Comparison of ENCODE assay signal across 17 cellular contexts in genomic region chr13:48397744-48398143, GRCh38. TPM values are rescaled to one million over a fixed set of nuclear protein-coding genes. Genes with fewer than 3 reads are reported as not detected.
DNase-seq lines count a peak whose midpoint lies in the region; ATAC-seq, FAIRE-seq and TF ChIP-seq lines count a peak whose summit lies in the region.
"Had no signal": no experiment of that assay in that cellular context is flagged by ENCODE, and none has a peak within 500 bp of the region (broad histone marks: within the 10 kb centered on the region; RNA-seq: fewer than 3 reads in every experiment).

No MANE protein-coding gene starts in this region.

- H3K9me3 ChIP-seq in CD4-positive, alpha-beta memory T cell (ENCODE audit: control insufficient read depth in 1 of 2, low read length in 2 of 2) = no peaks in the 10 kb centered on the region
- no peaks in the 10 kb centered on the region for H3K9me3 ChIP-seq in SU-DHL-6 (ENCODE audit: insufficient read depth, low read length)
- H3K9me3 ChIP-seq in HepG2 (ENCODE audit: low read length) = no peaks in the 10 kb centered on the region
- H3K9me3 ChIP-seq: SK-N-SH had no signal

- peaks cover 28 to 58% (median 43%) of the 10 kb centered on the region in 4 donors for H3K4me1 Mint-ChIP-seq in CD4-positive, alpha-beta memory T cell
- H3K4me1 Mint-ChIP-seq in activated T-cell treated with anti-CD3 and anti-CD28 coated beads, Interleukin-2, amount 50 U/mL, for 4 hours (ENCODE audit: low read depth) = peaks cover 42% of the 10 kb centered on the region

- TF ChIP-seq CTCF in 22Rv1 (IDR thresholded peaks at IDR 0.05) (no peak), SU-DHL-6 (IDR thresholded peaks at IDR 0.05; ENCODE audit: insufficient read depth, low read length, poor library complexity, severe bottlenecking) (no peak), HepG2 (CRISPR knock-in tag; IDR thresholded peaks at IDR 0.05) (no peak)

- no peaks in the 10 kb centered on the region for H3K79me2 ChIP-seq in SU-DHL-6 (ENCODE audit: insufficient read depth, low read length)
- peaks cover 2% of the 10 kb centered on the region for H3K79me2 ChIP-seq in HepG2 (ENCODE audit: insufficient read depth, low read length)

- H3K36me3 Mint-ChIP-seq in CD4-positive, alpha-beta memory T cell = peaks cover 25 to 39% of the 10 kb centered on the region in 2 donors
- H3K36me3 Mint-ChIP-seq in activated T-cell treated with anti-CD3 and anti-CD28 coated beads, Interleukin-2, amount 50 U/mL, for 4 hours (ENCODE audit: insufficient read depth) = peaks cover 24% of the 10 kb centered on the region

- ATAC-seq in HepG2 = peak; percentile 68
- ATAC-seq in activated T-cell treated with anti-CD3 and anti-CD28 coated beads, Interleukin-2, amount 50 U/mL, for 4 hours = no peak
- ATAC-seq in GM19351 (IDR thresholded peaks at IDR 0.05; ENCODE audit: unreplicated experiment) = no peak
- ATAC-seq: Panc1, Right ventricle myocardium inferior had no signal

- intact Hi-C loops in CD4-positive, alpha-beta memory T cell (cut with micrococcal nuclease) = no loop called here
- intact Hi-C loops in HepG2 (cut with micrococcal nuclease; ENCODE audit: unreplicated experiment) = no loop called here

- TF ChIP-seq EP300 in HepG2 (IDR thresholded peaks at IDR 0.05; ENCODE audit: low read depth in 2 of 2, low read length in 2 of 2) (peak in 1 of 2 experiments; percentile 55; a peak in 2 of 4 replicates), HepG2 (CRISPR knock-in tag; IDR thresholded peaks at IDR 0.05; ENCODE audit: borderline replicate concordance) (no peak)

- no peaks in the 10 kb centered on the region for H3K27me3 Mint-ChIP-seq in CD4-positive, alpha-beta memory T cell
- no peaks in the 10 kb centered on the region for H3K27me3 Mint-ChIP-seq in activated T-cell treated with anti-CD3 and anti-CD28 coated beads, Interleukin-2, amount 50 U/mL, for 4 hours (ENCODE audit: low read depth)

- 0% methylated on average over 1 of the region's 1 CpG for WGBS in HepG2 (ENCODE audit: low lambda C conversion rate)

- H3K9ac ChIP-seq in SU-DHL-6 (ENCODE audit: low read length) = no peak overlapping the region
- no peak overlapping the region for H3K9ac ChIP-seq in HepG2 (ENCODE audit: insufficient read depth, low read depth, low read length)
- H3K9ac ChIP-seq: SK-N-SH had no signal

- H3K4me3 Mint-ChIP-seq in CD4-positive, alpha-beta memory T cell = no peak overlapping the region
- H3K4me3 Mint-ChIP-seq in activated T-cell treated with anti-CD3 and anti-CD28 coated beads, Interleukin-2, amount 50 U/mL, for 4 hours = no peak overlapping the region

- BruUV-seq in HepG2 (replicated peaks; lab: Mats Ljungman, UMichigan) = no TSS peak

- no peak overlapping the region for H2AFZ ChIP-seq in SU-DHL-6 (ENCODE audit: low read depth, low read length, severe bottlenecking)
- H2AFZ ChIP-seq in HepG2 (ENCODE audit: low read length) = no peak overlapping the region

- H3K27ac ChIP-seq in 22Rv1 = peak overlapping the region; percentile 63; the same call in 1 of the 2 replicates
- H3K27ac ChIP-seq in CD4-positive, alpha-beta memory T cell (ENCODE audit: low read depth, low read length) = no peak overlapping the region
- H3K27ac ChIP-seq in SU-DHL-6 (ENCODE audit: low read depth, low read length) = peak overlapping the region; percentile 39; the same call in 1 of the 2 replicates
- peak overlapping the region; percentile 63 for H3K27ac ChIP-seq in HepG2 (ENCODE audit: extremely low read length, insufficient read depth, low read length)

- H3K4me2 ChIP-seq in SU-DHL-6 (ENCODE audit: low read depth, low read length, poor library complexity, severe bottlenecking) (no peak overlapping the region), HepG2 (ENCODE audit: low read depth, low read length) (peak overlapping the region; percentile 30)
- H3K4me2 ChIP-seq: SK-N-SH had no signal

- no peak for TF ChIP-seq POLR2A in HepG2 (IDR thresholded peaks at IDR 0.05; ENCODE audit: insufficient read depth in 1 of 2, low read depth in 2 of 2, low read length in 2 of 2)

- peaks cover 48% of the 10 kb centered on the region for H3K4me1 ChIP-seq in CD4-positive, alpha-beta memory T cell (ENCODE audit: insufficient read depth, low read length)
- peaks cover 83% of the 10 kb centered on the region for H3K4me1 ChIP-seq in HepG2 (ENCODE audit: insufficient read depth, low read length)

- peaks cover 0 to 26% (median 12%) of the 10 kb centered on the region in 8 donors for H3K9me3 Mint-ChIP-seq in CD4-positive, alpha-beta memory T cell
- peaks cover 10% of the 10 kb centered on the region for H3K9me3 Mint-ChIP-seq in activated T-cell treated with anti-CD3 and anti-CD28 coated beads, Interleukin-2, amount 50 U/mL, for 4 hours

- no peaks in the 10 kb centered on the region for H3K9me2 ChIP-seq in SU-DHL-6 (replicated peaks; ENCODE audit: insufficient read depth, low read length)
- H3K9me2 ChIP-seq: SK-N-SH had no signal

- no peaks in the 10 kb centered on the region for H3K27me3 ChIP-seq in CD4-positive, alpha-beta memory T cell (ENCODE audit: insufficient read depth, low read length)
- H3K27me3 ChIP-seq in SU-DHL-6 (ENCODE audit: low read length) (no peaks in the 10 kb centered on the region), HepG2 (ENCODE audit: control insufficient read depth in 1 of 2, insufficient read depth in 2 of 2, low read length in 2 of 2) (no peaks in the 10 kb centered on the region)

- POLR2A ChIA-PET in CD4-positive, alpha-beta memory T cell (lab: Charles Lee; ENCODE audit: partially characterized antibody) = interaction anchor here (0.7 to 1.4 kb wide), 5 partner anchors 94 to 184 kb away, joined by 3 to 4 read pairs (median 4); partner anchors contain the start of gene ITM2B
- POLR2A ChIA-PET in HepG2 (lab: Yijun Ruan, JAX) = interaction anchor here (1.7 kb wide), 1 partner anchor 15 kb away, joined by 5 read pairs; the partner anchor contains the start of gene LPAR6

- CTCF ChIA-PET in CD4-positive, alpha-beta memory T cell (lab: Charles Lee; ENCODE audit: partially characterized antibody) = interaction anchor here (0.8 to 5.4 kb wide), 7 partner anchors 9 to 371 kb away, joined by 3 to 49 read pairs (median 4); partner anchors contain the start of gene NUDT15
- CTCF ChIA-PET in HepG2 (lab: Yijun Ruan, JAX; ENCODE audit: low intra/inter-chr PET ratio, low total read pairs) = no interaction called here

- H3K27ac Mint-ChIP-seq in CD4-positive, alpha-beta memory T cell = peak overlapping the region in 4 of 7 donors; percentile 12 to 57 (median 55)

- H3K4me3 ChIP-seq in CD4-positive, alpha-beta memory T cell (ENCODE audit: low read length in 2 of 2) = no peak overlapping the region
- H3K4me3 ChIP-seq in SU-DHL-6 (ENCODE audit: insufficient read depth, low read length, poor library complexity, severe bottlenecking) = no peak overlapping the region
- no peak overlapping the region; a peak in 1 of 6 replicates for H3K4me3 ChIP-seq in HepG2 (replicated peaks in 1 of 3; ENCODE audit: insufficient read depth in 1 of 3, low read depth in 2 of 3, low read length in 3 of 3)

- TF ChIP-seq RAD21 in HepG2 (CRISPR knock-in tag; IDR thresholded peaks at IDR 0.05) = no peak

- in situ Hi-C loops in HepG2 (cut with HindIII; ENCODE audit: extremely low pct_ligation_motif_present, low pct_unique_long_range_greater_than_20kb) = no loop called here

- H3K36me3 ChIP-seq in CD4-positive, alpha-beta memory T cell (ENCODE audit: insufficient read depth, low read length) = no peaks in the 10 kb centered on the region
- peaks cover 8% of the 10 kb centered on the region; the same call in 1 of the 2 replicates for H3K36me3 ChIP-seq in SU-DHL-6 (ENCODE audit: low read length)
- H3K36me3 ChIP-seq in HepG2 (replicated peaks in 1 of 2; ENCODE audit: control insufficient read depth in 1 of 2, insufficient read depth in 2 of 2, low read length in 2 of 2) = 0 out of 5 replicates have a peak, but pooled peaks cover 0 to 2% of the 10 kb centered on the region in 2 experiments

- no peak for FAIRE-seq in HepG2 (lab: Jason Lieb, UNC)

- DNase-seq in CD4-positive, alpha-beta memory T cell = no peak
- DNase-seq in HepG2 (ENCODE audit: low spot score) (peak; percentile 41), NCI-H2081 (lab: John Stamatoyannopoulos, UW) (no peak)
- DNase-seq in activated T-cell treated with anti-CD3 and anti-CD28 coated beads, Interleukin-2, amount 50 U/mL, for 4 hours = no peak
- DNase-seq: H7, NCI-H1417 treated with DMSO at 0.1 percent for 48 hours, NCI-H1930, NCI-H2171 treated with DMSO at 0.1 percent for 48 hours, NCI-H446 treated with DMSO at 0.1 percent for 48 hours, NCI-H774, SK-N-SH had no signal

- H3F3A ChIP-seq in SU-DHL-6 (ENCODE audit: insufficient read depth) = peaks cover 5% of the 10 kb centered on the region; the same call in 1 of the 2 replicates

- no peaks in the 10 kb centered on the region for H4K20me1 ChIP-seq in SU-DHL-6 (ENCODE audit: low read depth, low read length)
- H4K20me1 ChIP-seq in HepG2 (ENCODE audit: insufficient read depth, low read length) = no peaks in the 10 kb centered on the region

RNA-seq across cellular contexts. Expression of gene LPAR6, which starts 15.2 kb away (rescaled TPM):
- total RNA-seq in CD4-positive, alpha-beta memory T cell = 10 to 100 TPM; 89.0 to 91.1 TPM
- 100 to 1,000 TPM in 1 of 2 donors, 10 to 100 TPM in 1; 69.1 to 134 TPM for polyA plus RNA-seq in CD4-positive, alpha-beta memory T cell
- total RNA-seq in HepG2 (2016; rRNA removed; fragmentation: Illumina TruSeq; extraction: Trizol) = 17.9 and 24.4 TPM in 2 replicates
- 3.0 and 4.7 TPM in 2 replicates for total RNA-seq in HepG2 (2016; cell fraction: cytosol; rRNA removed; fragmentation: Illumina TruSeq; extraction: Trizol; ENCODE audit: low read depth)
- 17.0 and 23.7 TPM in 2 replicates for total RNA-seq in HepG2 (2016; cell fraction: insoluble cytoplasmic fraction; rRNA removed; fragmentation: Illumina TruSeq; extraction: Trizol)
- total RNA-seq in HepG2 (2016; cell fraction: membrane; rRNA removed; fragmentation: Illumina TruSeq; extraction: Trizol) = 8.8 and 9.4 TPM in 2 replicates
- total RNA-seq in HepG2 (2016; cell fraction: nucleus; rRNA removed; fragmentation: Illumina TruSeq; extraction: Trizol) = 35.4 and 40.8 TPM in 2 replicates
- 83.4 and 149 TPM in 2 replicates for polyA plus RNA-seq in HepG2 (2011; rRNA removed)
- polyA plus RNA-seq in HepG2 (2011; cell fraction: cytosol; rRNA removed) = 36.7 and 54.7 TPM in 2 replicates
- 52.3 and 53.1 TPM in 2 replicates for polyA plus RNA-seq in HepG2 (2011; cell fraction: nucleus; rRNA removed)
- polyA plus RNA-seq in HepG2 (2012) = 53.2 and 56.3 TPM in 2 replicates
- 2.8 and 3.7 TPM in 2 replicates for polyA plus RNA-seq in HepG2 (2016; cell fraction: cytosol; fragmentation: Illumina TruSeq; extraction: Trizol; ENCODE audit: low read depth)
- 12.8 and 14.2 TPM in 2 replicates for polyA plus RNA-seq in HepG2 (2016; cell fraction: insoluble cytoplasmic fraction; fragmentation: Illumina TruSeq; extraction: Trizol; ENCODE audit: low read depth)
- polyA plus RNA-seq in HepG2 (2016; cell fraction: membrane; fragmentation: Illumina TruSeq; extraction: Trizol; ENCODE audit: low read depth) = 6.7 and 6.8 TPM in 2 replicates
- 48.2 and 55.7 TPM in 2 replicates for polyA plus RNA-seq in HepG2 (2016; cell fraction: nucleus; fragmentation: Illumina TruSeq; extraction: Trizol; ENCODE audit: insufficient read depth, low read depth)
- 24.2 TPM in 1 of 2 replicates, not detected in the other for polyA minus RNA-seq in HepG2 (2011; rRNA and poly(A)+ RNA removed; ENCODE audit: low replicate concordance)
- 28.9 and 35.4 TPM in 2 replicates for polyA minus RNA-seq in HepG2 (2011; cell fraction: cytosol; rRNA and poly(A)+ RNA removed)
- 42.9 and 52.5 TPM in 2 replicates for polyA minus RNA-seq in HepG2 (2011; cell fraction: nucleus; rRNA and poly(A)+ RNA removed)
- total RNA-seq in activated T-cell treated with anti-CD3 and anti-CD28 coated beads, Interleukin-2, amount 50 U/mL, for 4 hours = 1 to 10 TPM; 2.0 to 4.5 (median 3.8) TPM
- total RNA-seq: HT1080 had no signal
